In the genomic region with DNA sequence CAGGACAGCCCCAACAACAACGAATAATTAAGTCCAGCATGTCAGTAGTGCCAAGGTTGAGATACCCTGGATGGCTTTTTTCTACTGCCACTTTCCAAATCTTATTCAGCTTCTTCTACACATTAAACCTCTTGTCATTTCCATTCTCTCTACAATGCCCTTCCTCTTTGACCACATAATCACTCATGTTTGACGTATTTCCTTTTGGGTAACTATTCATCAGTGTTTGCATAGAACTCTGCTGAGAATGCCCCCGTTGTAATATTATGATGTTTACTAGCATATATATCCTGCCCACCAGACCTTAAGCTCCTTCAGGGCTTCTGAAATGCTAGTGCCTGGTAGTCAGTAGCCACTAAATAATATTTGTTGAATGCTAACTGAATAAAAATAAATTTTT, we compare ENCODE assay signal across 21 cellular contexts.
"Had no signal": no experiment of that assay in that cellular context is flagged by ENCODE, and none has a peak within 500 bp of the region (broad histone marks: within the 10 kb centered on the region; RNA-seq: fewer than 3 reads in every experiment).

No MANE protein-coding gene starts in this region.

- ATAC-seq: activated CD4-positive, alpha-beta T cell treated with anti-CD3 and anti-CD28 coated beads for 36 hours; activated CD8-positive, alpha-beta memory T cell treated with anti-CD3 and anti-CD28 coated beads, Interleukin-2, amount 10 ng/mL, durations not matched to agents 7 days and 5 days; activated CD8-positive, alpha-beta T cell treated with anti-CD3 and anti-CD28 coated beads, Interleukin-2, amount 10 ng/mL, durations not matched to agents 7 days and 5 days; activated naive CD4-positive, alpha-beta T cell treated with anti-CD3 and anti-CD28 coated beads, Interleukin-2, amount 50 U/mL, for 72 hours had no signal

- DNase-seq: activated CD4-positive, alpha-beta memory T cell treated with anti-CD3 and anti-CD28 coated beads for 36 hours; activated CD4-positive, alpha-beta T cell treated with anti-CD3 and anti-CD28 coated beads for 36 hours; activated CD4-positive, alpha-beta T cell treated with anti-CD3 and anti-CD28 coated beads, Interleukin-2, amount 10 ng/mL, durations not matched to agents 24 days and 14 days; activated CD4-positive, CD25-positive, alpha-beta regulatory T cell; activated CD4-positive, CD25-positive, alpha-beta regulatory T cell treated with anti-CD3 and anti-CD28 coated beads, Interleukin-2, amount 50 U/mL, for 72 hours; activated CD8-positive, alpha-beta memory T cell treated with anti-CD3 and anti-CD28 coated beads, Interleukin-2, amount 10 ng/mL, durations not matched to agents 7 days and 5 days; activated CD8-positive, alpha-beta memory T cell treated with anti-CD3 and anti-CD28 coated beads, Interleukin-2, amount 50 U/mL, for 4 hours; activated CD8-positive, alpha-beta T cell treated with anti-CD3 and anti-CD28 coated beads, Interleukin-2, amount 10 ng/mL, durations not matched to agents 7 days and 5 days; activated effector memory CD4-positive, alpha-beta T cell treated with anti-CD3 and anti-CD28 coated beads, Interleukin-2, amount 50 U/mL, for 16 hours; activated naive CD4-positive, alpha-beta T cell treated with anti-CD3 and anti-CD28 coated beads, Interleukin-2, amount 10 ng/mL, durations not matched to agents 7 days and 5 days; activated naive CD8-positive, alpha-beta T cell treated with anti-CD3 and anti-CD28 coated beads, Interleukin-2, amount 10 ng/mL, durations not matched to agents 7 days and 5 days; activated T-cell treated with anti-CD3 and anti-CD28 coated beads, Interleukin-2, amount 50 U/mL, for 1 hour; activated T-cell treated with anti-CD3 and anti-CD28 coated beads, Interleukin-2, amount 50 U/mL, for 48 hours; central memory CD4-positive, alpha-beta T cell; cerebellar nuclear complex; colonic mucosa; effector CD8-positive, alpha-beta T cell; esophagus squamous epithelium; head of caudate nucleus; hippocampal formation had no signal
